In genomic region chr6:52739134-52739533, GRCh38 we compare ENCODE assay signal across 10 cellular contexts. TPM values are rescaled to one million over a fixed set of nuclear protein-coding genes. Genes with fewer than 3 reads are reported as not detected.
"Had no signal": no experiment of that assay in that cellular context is flagged by ENCODE, and none has a peak within 500 bp of the region (broad histone marks: within the 10 kb centered on the region; RNA-seq: fewer than 3 reads in every experiment).

No MANE protein-coding gene starts in this region.

- H3K9ac ChIP-seq: GM23248, KMS-11 had no signal

- H3K27ac ChIP-seq: GM23248, HL-60, KMS-11 had no signal

- H2AFZ ChIP-seq: GM23248 had no signal

- H3K4me2 ChIP-seq: KMS-11 had no signal

- DNase-seq: GM23248, GOT3, H7, HFFc6, IMR-90 had no signal

- H3K9me3 ChIP-seq: HAP-1 had no signal

- ATAC-seq: HCT116 had no signal

- H3K4me3 ChIP-seq: GM23248, HAP-1 had no signal

- H3K36me3 ChIP-seq: HAP-1 had no signal

RNA-seq across cellular contexts. Expression of gene GSTA2, which starts 24.1 kb away (rescaled TPM):
- total RNA-seq: H7, HFFc6, HT1080, IMR-90 had no signal
- polyA plus RNA-seq: GM23248, IMR-90 had no signal
